ENCODE assay signal across 35 cellular contexts in the genomic region with DNA sequence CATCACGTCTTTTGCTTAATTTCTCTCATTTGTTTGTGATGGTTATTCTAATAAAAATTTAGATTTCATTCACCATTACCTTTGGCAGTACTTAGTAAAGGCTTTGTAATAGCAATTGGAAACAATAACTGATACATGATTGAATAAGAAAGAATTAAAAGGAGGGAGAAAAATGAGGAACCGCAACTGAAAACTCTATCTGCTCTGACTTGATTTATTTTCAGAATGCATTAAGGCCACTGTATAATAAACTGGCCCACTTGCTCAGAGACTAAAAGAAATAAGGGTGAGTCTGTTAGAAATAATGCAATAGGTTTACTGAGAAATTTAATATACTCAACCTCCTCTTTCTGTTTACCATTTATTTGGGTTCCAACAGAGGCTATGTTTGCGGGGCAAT.
"Had no signal": no experiment of that assay in that cellular context is flagged by ENCODE, and none has a peak within 500 bp of the region (broad histone marks: within the 10 kb centered on the region; RNA-seq: fewer than 3 reads in every experiment).

No MANE protein-coding gene starts in this region.

- H3K27me3 ChIP-seq: MG63 had no signal

- H3K36me3 ChIP-seq: MG63 had no signal

- DNase-seq: Karpas-422, Kasumi-1, MG63, MM.1S, MV-4-11, NCI-H1048, NCI-H1092, NCI-H1092 treated with DMSO at 0.1 percent for 48 hours, NCI-H1105 treated with DMSO at 0.1 percent for 48 hours, NCI-H1417, NCI-H1417 treated with DMSO at 0.1 percent for 48 hours, NCI-H1436, NCI-H1436 treated with DMSO at 0.1 percent for 48 hours, NCI-H146, NCI-H1694, NCI-H1694 treated with DMSO at 0.1 percent for 48 hours, NCI-H187, NCI-H187 treated with DMSO at 0.1 percent for 48 hours, NCI-H1930, NCI-H2029, NCI-H2029 treated with DMSO at 0.1 percent for 48 hours, NCI-H2081 treated with DMSO at 0.1 percent for 48 hours, NCI-H2107, NCI-H2171, NCI-H2171 treated with DMSO at 0.1 percent for 48 hours, NCI-H2227 treated with DMSO at 0.1 percent for 48 hours, NCI-H226, NCI-H345, NCI-H446, NCI-H446 treated with DMSO at 0.1 percent for 48 hours, NCI-H510A treated with DMSO at 0.1 percent for 48 hours, NCI-H524, NCI-H524 treated with DMSO at 0.1 percent for 48 hours, NCI-H526, NCI-H526 treated with DMSO at 0.1 percent for 48 hours had no signal

- H3K9me3 ChIP-seq: MG63 had no signal

- H3K4me3 ChIP-seq: MG63 had no signal
